Comparison of ENCODE assay signal across 26 cellular contexts in genomic region chr3:195072916-195073564, GRCh38.
DNase-seq lines count a peak whose midpoint lies in the region; ATAC-seq and TF ChIP-seq lines count a peak whose summit lies in the region.
"Had no signal": no experiment of that assay in that cellular context is flagged by ENCODE, and none has a peak within 500 bp of the region (broad histone marks: within the 10 kb centered on the region; RNA-seq: fewer than 3 reads in every experiment).

No MANE protein-coding gene starts in this region.

- no peak overlapping the region for H2AK5ac ChIP-seq in neuronal stem cell (ENCODE audit: low read depth, low read length)

- WGBS in neuronal stem cell (ENCODE audit: extremely low coverage in 2 of 2, insufficient read length in 2 of 2, insufficient replicate concordance in 1 of 2), 2 donors = no CpG with 5 or more reads among the region's 19 CpGs
- WGBS in gastroesophageal sphincter (ENCODE audit: low coverage in 1 of 2), 2 donors = 86 to 88% methylated on average over 5 to 12 of the region's 19 CpGs

- no peak for ATAC-seq in activated naive CD8-positive, alpha-beta T cell treated with anti-CD3 and anti-CD28 coated beads, Interleukin-2, amount 10 ng/mL, durations not matched to agents 7 days and 5 days (ENCODE audit: low read depth)
- ATAC-seq in activated naive CD8-positive, alpha-beta T cell treated with anti-CD3 and anti-CD28 coated beads, Interleukin-2, amount 50 U/mL, for 24 hours = no peak
- no peak for ATAC-seq in RWPE2 (ENCODE audit: low read depth)
- ATAC-seq in upper lobe of right lung = no peak
- ATAC-seq in gastroesophageal sphincter = no peak
- ATAC-seq: A549, heart right ventricle, pancreas had no signal

- H2AFZ ChIP-seq in neuronal stem cell (ENCODE audit: low read length) = no peak overlapping the region

- H3K9me3 ChIP-seq in RWPE2 (ENCODE audit: severe bottlenecking) (no peaks in the 10 kb centered on the region), neuronal stem cell (replicated peaks in 1 of 2; ENCODE audit: control insufficient read depth in 2 of 2, insufficient read depth in 1 of 2, low read depth in 1 of 2, low read length in 2 of 2) (no peaks in the 10 kb centered on the region), upper lobe of right lung (no peaks in the 10 kb centered on the region), gastroesophageal sphincter (no peaks in the 10 kb centered on the region)
- H3K9me3 ChIP-seq: A549, heart right ventricle, pancreas, SJSA1 had no signal

- H3K27ac Mint-ChIP-seq in activated naive CD8-positive, alpha-beta T cell treated with anti-CD3 and anti-CD28 coated beads, Interleukin-2, amount 10 ng/mL, durations not matched to agents 7 days and 5 days = no peak overlapping the region
- no peak overlapping the region for H3K27ac Mint-ChIP-seq in activated naive CD8-positive, alpha-beta T cell treated with anti-CD3 and anti-CD28 coated beads, Interleukin-2, amount 50 U/mL, for 24 hours
- H3K27ac Mint-ChIP-seq: activated CD4-positive, alpha-beta T cell treated with anti-CD3 and anti-CD28 coated beads, Interleukin-2, amount 10 ng/mL, durations not matched to agents 7 days and 5 days; dendritic cell treated with granulocyte-macrophage colony-stimulating factor and Interleukin-4, amounts not matched to agents 40 ng/mL and 50 ng/mL, for 4 days; nephron had no signal

- H3K27ac ChIP-seq in RWPE2 (ENCODE audit: poor library complexity, severe bottlenecking) (no peak overlapping the region), neuronal stem cell (replicated peaks; ENCODE audit: low read length) (no peak overlapping the region), upper lobe of right lung (no peak overlapping the region), gastroesophageal sphincter (no peak overlapping the region)
- H3K27ac ChIP-seq: A549, heart right ventricle, pancreas, SJSA1, WERI-Rb-1 had no signal

- H3K79me1 ChIP-seq in neuronal stem cell (ENCODE audit: low read depth, low read length) = peaks cover 3% of the 10 kb centered on the region

- H3K27me3 ChIP-seq in RWPE2 (ENCODE audit: insufficient read depth, poor library complexity, severe bottlenecking) = no peaks in the 10 kb centered on the region
- H3K27me3 ChIP-seq in neuronal stem cell (ENCODE audit: control insufficient read depth in 3 of 3, insufficient read depth in 3 of 3, low read depth in 1 of 3, low read length in 3 of 3) = no peaks in the 10 kb centered on the region
- H3K27me3 ChIP-seq in upper lobe of right lung = no peaks in the 10 kb centered on the region
- H3K27me3 ChIP-seq in gastroesophageal sphincter = no peaks in the 10 kb centered on the region
- H3K27me3 ChIP-seq: heart right ventricle, pancreas, SJSA1 had no signal

- H3K4me1 Mint-ChIP-seq in activated naive CD8-positive, alpha-beta T cell treated with anti-CD3 and anti-CD28 coated beads, Interleukin-2, amount 10 ng/mL, durations not matched to agents 7 days and 5 days = no peaks in the 10 kb centered on the region
- no peaks in the 10 kb centered on the region for H3K4me1 Mint-ChIP-seq in activated naive CD8-positive, alpha-beta T cell treated with anti-CD3 and anti-CD28 coated beads, Interleukin-2, amount 50 U/mL, for 24 hours
- H3K4me1 Mint-ChIP-seq: activated CD4-positive, alpha-beta T cell treated with anti-CD3 and anti-CD28 coated beads, Interleukin-2, amount 10 ng/mL, durations not matched to agents 7 days and 5 days; CD8-positive, alpha-beta memory T cell; central memory CD8-positive, alpha-beta T cell had no signal

- H3K4ac ChIP-seq in neuronal stem cell (ENCODE audit: low read length) = no peak overlapping the region

- no peak overlapping the region for H3K23ac ChIP-seq in neuronal stem cell (ENCODE audit: low read depth, low read length, poor library complexity)

- no peaks in the 10 kb centered on the region for H3K36me3 Mint-ChIP-seq in activated naive CD8-positive, alpha-beta T cell treated with anti-CD3 and anti-CD28 coated beads, Interleukin-2, amount 10 ng/mL, durations not matched to agents 7 days and 5 days
- H3K36me3 Mint-ChIP-seq in activated naive CD8-positive, alpha-beta T cell treated with anti-CD3 and anti-CD28 coated beads, Interleukin-2, amount 50 U/mL, for 24 hours (ENCODE audit: low read depth) = peaks cover 2% of the 10 kb centered on the region

- H3K27me3 Mint-ChIP-seq in activated naive CD8-positive, alpha-beta T cell treated with anti-CD3 and anti-CD28 coated beads, Interleukin-2, amount 10 ng/mL, durations not matched to agents 7 days and 5 days = no peaks in the 10 kb centered on the region
- H3K27me3 Mint-ChIP-seq in activated naive CD8-positive, alpha-beta T cell treated with anti-CD3 and anti-CD28 coated beads, Interleukin-2, amount 50 U/mL, for 24 hours = no peaks in the 10 kb centered on the region
- H3K27me3 Mint-ChIP-seq: activated CD4-positive, alpha-beta T cell treated with anti-CD3 and anti-CD28 coated beads, Interleukin-2, amount 10 ng/mL, durations not matched to agents 7 days and 5 days; CD8-positive, alpha-beta memory T cell; central memory CD8-positive, alpha-beta T cell; dendritic cell treated with granulocyte-macrophage colony-stimulating factor and Interleukin-4, amounts not matched to agents 40 ng/mL and 50 ng/mL, for 4 days had no signal

- H3K36me3 ChIP-seq in RWPE2 (ENCODE audit: low read depth) (no peaks in the 10 kb centered on the region), neuronal stem cell (replicated peaks in 1 of 2; ENCODE audit: control insufficient read depth in 2 of 2, insufficient read depth in 2 of 2, low read length in 2 of 2) (peaks cover 9 to 23% of the 10 kb centered on the region in 2 donors), upper lobe of right lung (peaks cover 4% of the 10 kb centered on the region), gastroesophageal sphincter (peaks cover 0 to 20% of the 10 kb centered on the region in 2 donors)
- H3K36me3 ChIP-seq: pancreas, WERI-Rb-1 had no signal

- peak; percentile 11 for DNase-seq in activated naive CD8-positive, alpha-beta T cell treated with anti-CD3 and anti-CD28 coated beads, Interleukin-2, amount 10 ng/mL, durations not matched to agents 7 days and 5 days
- DNase-seq in activated naive CD8-positive, alpha-beta T cell treated with anti-CD3 and anti-CD28 coated beads, Interleukin-2, amount 50 U/mL, for 24 hours = no peak
- DNase-seq in RWPE2 (ENCODE audit: low spot score) (peak; percentile 37), neuronal stem cell (ENCODE audit: low spot score) (no peak), upper lobe of right lung (peak; percentile 46), NCI-H446 treated with DMSO at 0.1 percent for 48 hours (lab: John Stamatoyannopoulos, UW) (no peak)
- DNase-seq in stimulated activated CD8-positive, alpha-beta memory T cell treated with anti-CD3 and anti-CD28 coated beads, Interleukin-4, amount 100 ng/mL, for 48 hours = no peak
- DNase-seq: activated CD4-positive, alpha-beta T cell treated with anti-CD3 and anti-CD28 coated beads, Interleukin-2, amount 10 ng/mL, durations not matched to agents 7 days and 5 days; activated naive CD4-positive, alpha-beta T cell; activated T-cell treated with anti-CD3 and anti-CD28 coated beads, Interleukin-2, amount 50 U/mL, for 48 hours; heart right ventricle; IMR-90; mammary epithelial cell; NCI-H2107; NCI-H446; NCI-H82; stimulated activated CD4-positive, alpha-beta T cell treated with anti-CD3 and anti-CD28 coated beads, Interleukin-2, amount 100 ng/mL, for 24 hours; WERI-Rb-1 had no signal

- H3K9ac ChIP-seq in neuronal stem cell (ENCODE audit: low read depth, low read length, poor library complexity) = no peak overlapping the region

- peak overlapping the region; percentile 39 for H2BK15ac ChIP-seq in neuronal stem cell (ENCODE audit: low read length)

- peak overlapping the region; percentile 60 for H2BK12ac ChIP-seq in neuronal stem cell (ENCODE audit: low read length)

- H3K9me3 Mint-ChIP-seq in activated naive CD8-positive, alpha-beta T cell treated with anti-CD3 and anti-CD28 coated beads, Interleukin-2, amount 10 ng/mL, durations not matched to agents 7 days and 5 days = no peaks in the 10 kb centered on the region
- H3K9me3 Mint-ChIP-seq in activated naive CD8-positive, alpha-beta T cell treated with anti-CD3 and anti-CD28 coated beads, Interleukin-2, amount 50 U/mL, for 24 hours = no peaks in the 10 kb centered on the region
- H3K9me3 Mint-ChIP-seq: activated CD4-positive, alpha-beta T cell treated with anti-CD3 and anti-CD28 coated beads, Interleukin-2, amount 10 ng/mL, durations not matched to agents 7 days and 5 days; CD8-positive, alpha-beta memory T cell; central memory CD8-positive, alpha-beta T cell; dendritic cell treated with granulocyte-macrophage colony-stimulating factor and Interleukin-4, amounts not matched to agents 40 ng/mL and 50 ng/mL, for 4 days; nephron had no signal

- peaks cover 2% of the 10 kb centered on the region for H3K4me1 ChIP-seq in RWPE2 (ENCODE audit: insufficient read depth, poor library complexity, severe bottlenecking)
- peaks cover 0 to 7% of the 10 kb centered on the region in 2 donors for H3K4me1 ChIP-seq in neuronal stem cell (ENCODE audit: control insufficient read depth in 2 of 2, insufficient read depth in 1 of 2, low read depth in 1 of 2, low read length in 2 of 2)
- no peaks in the 10 kb centered on the region for H3K4me1 ChIP-seq in upper lobe of right lung
- no peaks in the 10 kb centered on the region for H3K4me1 ChIP-seq in gastroesophageal sphincter
- H3K4me1 ChIP-seq: A549, pancreas, SJSA1 had no signal

- TF ChIP-seq CTCF in RWPE2 (IDR thresholded peaks at IDR 0.05; ENCODE audit: poor library complexity, severe bottlenecking) (no peak), upper lobe of right lung (IDR thresholded peaks at IDR 0.05) (no peak), gastroesophageal sphincter (IDR thresholded peaks at IDR 0.05) (no peak)

- no peak overlapping the region for H3K4me2 ChIP-seq in neuronal stem cell (ENCODE audit: insufficient read depth, low read length, poor library complexity, severe bottlenecking)
- H3K4me2 ChIP-seq: A549 had no signal

- no peak overlapping the region for H3K4me3 ChIP-seq in RWPE2 (ENCODE audit: severe bottlenecking)
- no peak overlapping the region for H3K4me3 ChIP-seq in neuronal stem cell (ENCODE audit: low read length in 2 of 2)
- H3K4me3 ChIP-seq in upper lobe of right lung = no peak overlapping the region
- H3K4me3 ChIP-seq in gastroesophageal sphincter = no peak overlapping the region
- H3K4me3 ChIP-seq: A549, heart right ventricle, pancreas, SJSA1 had no signal

- intact Hi-C loops in upper lobe of right lung (cut with DNase I) = no loop called here

- H2BK120ac ChIP-seq in neuronal stem cell (ENCODE audit: low read depth, low read length) = no peak overlapping the region

- H4K91ac ChIP-seq in neuronal stem cell (ENCODE audit: low read depth, low read length, poor library complexity) = no peak overlapping the region

- no peak overlapping the region for H4K8ac ChIP-seq in neuronal stem cell (ENCODE audit: low read depth, low read length)

- no peak overlapping the region for H3K18ac ChIP-seq in neuronal stem cell (ENCODE audit: low read length)

- no peak for TF ChIP-seq EP300 in gastroesophageal sphincter (IDR thresholded peaks at IDR 0.05)

- no peak overlapping the region for H2BK5ac ChIP-seq in neuronal stem cell (ENCODE audit: low read length)

- POLR2A ChIA-PET in activated naive CD8-positive, alpha-beta T cell treated with anti-CD3 and anti-CD28 coated beads, Interleukin-2, amount 10 ng/mL, durations not matched to agents 7 days and 5 days (lab: Charles Lee) = no interaction called here

- no peak overlapping the region for H3K14ac ChIP-seq in neuronal stem cell (ENCODE audit: low read length)

- TF ChIP-seq POLR2A in gastroesophageal sphincter (IDR thresholded peaks at IDR 0.05) = no peak

- no peak overlapping the region for H3K4me3 Mint-ChIP-seq in activated naive CD8-positive, alpha-beta T cell treated with anti-CD3 and anti-CD28 coated beads, Interleukin-2, amount 10 ng/mL, durations not matched to agents 7 days and 5 days
- no peak overlapping the region for H3K4me3 Mint-ChIP-seq in activated naive CD8-positive, alpha-beta T cell treated with anti-CD3 and anti-CD28 coated beads, Interleukin-2, amount 50 U/mL, for 24 hours
- H3K4me3 Mint-ChIP-seq: activated CD4-positive, alpha-beta T cell treated with anti-CD3 and anti-CD28 coated beads, Interleukin-2, amount 10 ng/mL, durations not matched to agents 7 days and 5 days; CD8-positive, alpha-beta memory T cell; central memory CD8-positive, alpha-beta T cell; dendritic cell treated with granulocyte-macrophage colony-stimulating factor and Interleukin-4, amounts not matched to agents 40 ng/mL and 50 ng/mL, for 4 days; nephron had no signal

Comparison
In these comparisons a context has a peak if more than half of its experiments do, and no peak if none do; other contexts are left out.
1. DNase-seq: peak in activated naive CD8-positive, alpha-beta T cell treated with anti-CD3 and anti-CD28 coated beads, Interleukin-2, amount 10 ng/mL, durations not matched to agents 7 days and 5 days (single experiment), RWPE2 (single experiment) and upper lobe of right lung (single experiment); none in activated naive CD8-positive, alpha-beta T cell treated with anti-CD3 and anti-CD28 coated beads, Interleukin-2, amount 50 U/mL, for 24 hours (single experiment), neuronal stem cell (single experiment), stimulated activated CD8-positive, alpha-beta memory T cell treated with anti-CD3 and anti-CD28 coated beads, Interleukin-4, amount 100 ng/mL, for 48 hours (single experiment) and NCI-H446 treated with DMSO at 0.1 percent for 48 hours (single experiment).